Comparison of ENCODE assay signal across 15 cellular contexts in genomic region chr15:71512281-71513016, GRCh38.
DNase-seq lines count a peak whose midpoint lies in the region; TF ChIP-seq lines count a peak whose summit lies in the region.
"Had no signal": no experiment of that assay in that cellular context is flagged by ENCODE, and none has a peak within 500 bp of the region (broad histone marks: within the 10 kb centered on the region; RNA-seq: fewer than 3 reads in every experiment).

No MANE protein-coding gene starts in this region.

- H3K36me3 Mint-ChIP-seq in endodermal cell (ENCODE audit: low read depth) (no peaks in the 10 kb centered on the region), neural progenitor cell (no peaks in the 10 kb centered on the region), chondrocyte (ENCODE audit: low read depth) (no peaks in the 10 kb centered on the region)
- H3K36me3 Mint-ChIP-seq: immature natural killer cell; stimulated activated memory B cell treated with anti-CD40 and anti-IgM and Interleukin-4, amounts not matched to agents 10 μg/mL and 1 μg/mL and 100 μg/mL, for 72 hours had no signal

- no peaks in the 10 kb centered on the region for H3F3A ChIP-seq in neural progenitor cell (ENCODE audit: low read depth)

- H3K4me2 ChIP-seq in neural progenitor cell: no peak overlapping the region

- peaks cover 39% of the 10 kb centered on the region for H3K4me1 Mint-ChIP-seq in endodermal cell
- H3K4me1 Mint-ChIP-seq in neural progenitor cell: peaks cover 8% of the 10 kb centered on the region
- peaks cover 24% of the 10 kb centered on the region for H3K4me1 Mint-ChIP-seq in chondrocyte (ENCODE audit: low read depth)
- H3K4me1 Mint-ChIP-seq: activated naive CD8-positive, alpha-beta T cell treated with anti-CD3 and anti-CD28 coated beads, Interleukin-2, amount 50 U/mL, for 24 hours; immature natural killer cell; stimulated activated memory B cell treated with anti-CD40 and anti-IgM and Interleukin-4, amounts not matched to agents 10 μg/mL and 1 μg/mL and 100 μg/mL, for 72 hours had no signal

- H3K27me3 Mint-ChIP-seq in endodermal cell (ENCODE audit: insufficient read depth): no peaks in the 10 kb centered on the region
- H3K27me3 Mint-ChIP-seq in neural progenitor cell (ENCODE audit: insufficient read depth, low read depth): peaks cover 4% of the 10 kb centered on the region
- peaks cover 2% of the 10 kb centered on the region for H3K27me3 Mint-ChIP-seq in chondrocyte (ENCODE audit: low read depth)

- peak overlapping the region; percentile 23 for H2AFZ ChIP-seq in neural progenitor cell (replicated peaks)

- WGBS in endodermal cell (ENCODE audit: insufficient coverage in 1 of 2, insufficient read length in 1 of 2), 2 experiments: 84 to 88% methylated on average over 5 to 10 of the region's 11 CpGs

- H3K27me3 ChIP-seq in endodermal cell (ENCODE audit: control insufficient read depth, insufficient read depth, low read length, poor library complexity, severe bottlenecking) (no peaks in the 10 kb centered on the region), neural progenitor cell (no peaks in the 10 kb centered on the region)
- H3K27me3 ChIP-seq: upper lobe of left lung had no signal

- H3K27ac Mint-ChIP-seq in endodermal cell (no peak overlapping the region), neural progenitor cell (no peak overlapping the region), chondrocyte (ENCODE audit: unreplicated experiment) (no peak overlapping the region)
- H3K27ac Mint-ChIP-seq: activated naive CD8-positive, alpha-beta T cell treated with anti-CD3 and anti-CD28 coated beads, Interleukin-2, amount 50 U/mL, for 24 hours; immature natural killer cell; stimulated activated memory B cell treated with anti-CD40 and anti-IgM and Interleukin-4, amounts not matched to agents 10 μg/mL and 1 μg/mL and 100 μg/mL, for 72 hours had no signal

- H3K9ac ChIP-seq in endodermal cell (ENCODE audit: extremely low read depth, low read length, poor library complexity, severe bottlenecking): no peak overlapping the region
- H3K9ac ChIP-seq in neural progenitor cell: no peak overlapping the region

- no peaks in the 10 kb centered on the region for H3K9me3 ChIP-seq in endodermal cell (ENCODE audit: control insufficient read depth, low read length)
- H3K9me3 ChIP-seq in neural progenitor cell (ENCODE audit: low read depth): no peaks in the 10 kb centered on the region
- H3K9me3 ChIP-seq: upper lobe of left lung had no signal

- H3K4me3 Mint-ChIP-seq in endodermal cell: no peak overlapping the region
- H3K4me3 Mint-ChIP-seq in neural progenitor cell: no peak overlapping the region
- H3K4me3 Mint-ChIP-seq in chondrocyte (ENCODE audit: unreplicated experiment): no peak overlapping the region
- H3K4me3 Mint-ChIP-seq: activated naive CD8-positive, alpha-beta T cell treated with anti-CD3 and anti-CD28 coated beads, Interleukin-2, amount 50 U/mL, for 24 hours; activated T-cell treated with anti-CD3 and anti-CD28 coated beads, Interleukin-2, amount 50 U/mL, for 4 hours; immature natural killer cell; stimulated activated memory B cell treated with anti-CD40 and anti-IgM and Interleukin-4, amounts not matched to agents 10 μg/mL and 1 μg/mL and 100 μg/mL, for 72 hours had no signal

- TF ChIP-seq CTCF in endodermal cell (conservative IDR thresholded peaks at IDR 0.05) (no peak), neural progenitor cell (IDR thresholded peaks at IDR 0.05) (no peak), chondrocyte (IDR thresholded peaks at IDR 0.05) (no peak), coronary artery (IDR thresholded peaks at IDR 0.05) (no peak)

- H3K79me2 ChIP-seq in neural progenitor cell (ENCODE audit: low read depth): no peaks in the 10 kb centered on the region

- H3K27ac ChIP-seq in endodermal cell (ENCODE audit: low read depth, low read length): no peak overlapping the region
- H3K27ac ChIP-seq in neural progenitor cell: no peak overlapping the region
- H3K27ac ChIP-seq in coronary artery: no peak overlapping the region
- H3K27ac ChIP-seq: upper lobe of left lung had no signal

- peak; percentile 56 for DNase-seq in DMS53 (lab: John Stamatoyannopoulos, UW)
- peak; percentile 91 for DNase-seq in NCI-H146 (lab: John Stamatoyannopoulos, UW)
- no peak for DNase-seq in endodermal cell
- no peak for DNase-seq in neural progenitor cell (ENCODE audit: low spot score)
- no peak for DNase-seq in chondrocyte (ENCODE audit: low spot score)
- DNase-seq in NCI-H128 (lab: John Stamatoyannopoulos, UW; ENCODE audit: unreplicated experiment): no peak
- DNase-seq in dermis blood vessel endothelial cell: no peak
- no peak for DNase-seq in coronary artery (ENCODE audit: low spot score)
- DNase-seq: activated CD4-positive, alpha-beta T cell treated with anti-CD3 and anti-CD28 coated beads, Interleukin-2, amount 50 U/mL, for 4 hours; activated naive CD8-positive, alpha-beta T cell treated with anti-CD3 and anti-CD28 coated beads, Interleukin-2, amount 50 U/mL, for 24 hours; activated T-cell treated with anti-CD3 and anti-CD28 coated beads, Interleukin-2, amount 50 U/mL, for 4 hours; immature natural killer cell; NCI-H446; upper lobe of left lung had no signal

- peak overlapping the region; percentile 58 for H3K4me3 ChIP-seq in endodermal cell (ENCODE audit: low read length)
- H3K4me3 ChIP-seq in neural progenitor cell: no peak overlapping the region
- H3K4me3 ChIP-seq in coronary artery: no peak overlapping the region
- H3K4me3 ChIP-seq: upper lobe of left lung had no signal

- H3K4me1 ChIP-seq in endodermal cell (ENCODE audit: control insufficient read depth, insufficient read depth, low read length) (peaks cover 7% of the 10 kb centered on the region), neural progenitor cell (no peaks in the 10 kb centered on the region)

- H3K9me3 Mint-ChIP-seq in endodermal cell (no peaks in the 10 kb centered on the region), neural progenitor cell (no peaks in the 10 kb centered on the region), chondrocyte (ENCODE audit: low read depth) (no peaks in the 10 kb centered on the region)
- H3K9me3 Mint-ChIP-seq: activated naive CD8-positive, alpha-beta T cell treated with anti-CD3 and anti-CD28 coated beads, Interleukin-2, amount 50 U/mL, for 24 hours; activated T-cell treated with anti-CD3 and anti-CD28 coated beads, Interleukin-2, amount 50 U/mL, for 4 hours had no signal

- no peaks in the 10 kb centered on the region for H3K36me3 ChIP-seq in endodermal cell (ENCODE audit: control insufficient read depth, insufficient read depth, low read length)
- H3K36me3 ChIP-seq in neural progenitor cell: no peaks in the 10 kb centered on the region
- H3K36me3 ChIP-seq: upper lobe of left lung had no signal

- no peaks in the 10 kb centered on the region for H4K20me1 ChIP-seq in neural progenitor cell (ENCODE audit: low read depth)

Comparison
In these comparisons a context has a peak if more than half of its experiments do, and no peak if none do; other contexts are left out.
1. DNase-seq: peak in DMS53 (single experiment) and NCI-H146 (single experiment); none in endodermal cell (single experiment), neural progenitor cell (single experiment), chondrocyte (single experiment), NCI-H128 (single experiment), dermis blood vessel endothelial cell (single experiment) and coronary artery (single experiment).